ENCODE assay signal across 8 cellular contexts in genomic region chr2:237474931-237475703, GRCh38. TPM values are rescaled to one million over a fixed set of nuclear protein-coding genes. Genes with fewer than 3 reads are reported as not detected.
DNase-seq lines count a peak whose midpoint lies in the region; ATAC-seq, FAIRE-seq and TF ChIP-seq lines count a peak whose summit lies in the region.

No MANE protein-coding gene starts in this region.

- in situ Hi-C loops in HepG2 (cut with HindIII; ENCODE audit: extremely low pct_ligation_motif_present, low pct_unique_long_range_greater_than_20kb) = no loop called here

- H3K36me3 Mint-ChIP-seq in activated CD4-positive, alpha-beta T cell treated with anti-CD3 and anti-CD28 coated beads, Interleukin-2, amount 10 ng/mL, durations not matched to agents 24 days and 14 days (ENCODE audit: low read depth) = no peaks in the 10 kb centered on the region

- CTCF ChIA-PET in HepG2 (lab: Yijun Ruan, JAX; ENCODE audit: low intra/inter-chr PET ratio, low total read pairs) = interaction anchor here (2.6 kb wide), 1 partner anchor 38 kb away, joined by 10 read pairs; no protein-coding TSS in a partner anchor

- no TSS peak for BruUV-seq in HepG2 (replicated peaks; lab: Mats Ljungman, UMichigan)

- peaks cover 0 to 34% of the 10 kb centered on the region in 2 experiments; a peak in 4 of 5 replicates for H3K27me3 ChIP-seq in HepG2 (ENCODE audit: control insufficient read depth in 1 of 2, insufficient read depth in 2 of 2, low read length in 2 of 2)

- TF ChIP-seq CTCF in coronary artery (IDR thresholded peaks at IDR 0.05) (peak; percentile 96), HepG2 (CRISPR knock-in tag; IDR thresholded peaks at IDR 0.05) (peak; percentile 90)

- no peaks in the 10 kb centered on the region for H3K9me3 Mint-ChIP-seq in activated CD4-positive, alpha-beta T cell treated with anti-CD3 and anti-CD28 coated beads, Interleukin-2, amount 10 ng/mL, durations not matched to agents 24 days and 14 days

- peak; percentile 67 for TF ChIP-seq RAD21 in HepG2 (CRISPR knock-in tag; IDR thresholded peaks at IDR 0.05)

- H3K36me3 ChIP-seq in HepG2 (replicated peaks in 1 of 2; ENCODE audit: control insufficient read depth in 1 of 2, insufficient read depth in 2 of 2, low read length in 2 of 2) = no peaks in the 10 kb centered on the region

- peak overlapping the region; percentile 87 for H3K9ac ChIP-seq in HepG2 (ENCODE audit: insufficient read depth, low read depth, low read length)

- TF ChIP-seq EP300 in HepG2 (IDR thresholded peaks at IDR 0.05; ENCODE audit: low read depth in 2 of 2, low read length in 2 of 2) (peak in 1 of 2 experiments; percentile 20; a peak in 1 of 4 replicates), HepG2 (CRISPR knock-in tag; IDR thresholded peaks at IDR 0.05; ENCODE audit: borderline replicate concordance) (no peak)

- H3K79me2 ChIP-seq in HepG2 (ENCODE audit: insufficient read depth, low read length) = no peaks in the 10 kb centered on the region

- peak overlapping the region; percentile 90 to 93 for H3K27ac ChIP-seq in coronary artery
- H3K27ac ChIP-seq in HepG2 (ENCODE audit: extremely low read length, insufficient read depth, low read length) = peak overlapping the region; percentile 74

- peak overlapping the region; percentile 89 for H3K4me2 ChIP-seq in HepG2 (ENCODE audit: low read depth, low read length)

- POLR2A ChIA-PET in HepG2 (lab: Yijun Ruan, JAX) = interaction anchor here (0.6 to 1.6 kb wide), 7 partner anchors 35 to 251 kb away, joined by 3 to 4 read pairs (median 3); partner anchors contain the start of gene RAB17

- H3K9me3 ChIP-seq in HepG2 (ENCODE audit: low read length) = no peaks in the 10 kb centered on the region

- H3K27me3 Mint-ChIP-seq in activated CD4-positive, alpha-beta T cell treated with anti-CD3 and anti-CD28 coated beads, Interleukin-2, amount 10 ng/mL, durations not matched to agents 24 days and 14 days = peaks cover 30% of the 10 kb centered on the region

- H3K4me1 ChIP-seq in HepG2 (ENCODE audit: insufficient read depth, low read length) = peaks cover 15% of the 10 kb centered on the region

- H4K20me1 ChIP-seq in HepG2 (ENCODE audit: insufficient read depth, low read length) = no peaks in the 10 kb centered on the region

- peaks cover 17% of the 10 kb centered on the region for H3K4me1 Mint-ChIP-seq in activated CD4-positive, alpha-beta T cell treated with anti-CD3 and anti-CD28 coated beads, Interleukin-2, amount 10 ng/mL, durations not matched to agents 24 days and 14 days

- H3K27ac Mint-ChIP-seq in activated CD4-positive, alpha-beta T cell treated with anti-CD3 and anti-CD28 coated beads, Interleukin-2, amount 10 ng/mL, durations not matched to agents 24 days and 14 days = peak overlapping the region; percentile 93

- peak; percentile 63 to 85 for TF ChIP-seq POLR2A in HepG2 (IDR thresholded peaks at IDR 0.05; ENCODE audit: insufficient read depth in 1 of 2, low read depth in 2 of 2, low read length in 2 of 2)

- H3K4me3 ChIP-seq in coronary artery (peak overlapping the region; percentile 87), HepG2 (replicated peaks in 1 of 3; ENCODE audit: insufficient read depth in 1 of 3, low read depth in 2 of 3, low read length in 3 of 3) (peak overlapping the region; percentile 73 to 92 (median 85))

- under 1% methylated on average over 29 of the region's 79 CpGs for WGBS in HepG2 (ENCODE audit: low lambda C conversion rate)

- ATAC-seq in HG02870 (IDR thresholded peaks at IDR 0.05; ENCODE audit: unreplicated experiment) = peak; percentile 58
- peak; percentile 89 for ATAC-seq in HepG2

- no peak overlapping the region for H2AFZ ChIP-seq in HepG2 (ENCODE audit: low read length)

- H3K4me3 Mint-ChIP-seq in activated CD4-positive, alpha-beta T cell treated with anti-CD3 and anti-CD28 coated beads, Interleukin-2, amount 10 ng/mL, durations not matched to agents 24 days and 14 days = peak overlapping the region; percentile 87

- intact Hi-C loops in activated CD4-positive, alpha-beta T cell treated with anti-CD3 and anti-CD28 coated beads, Interleukin-2, amount 10 ng/mL, durations not matched to agents 24 days and 14 days (cut with micrococcal nuclease) = loop anchor here (1.0 to 10.0 kb wide), 6 partner anchors 16 to 321 kb away; no protein-coding TSS in a partner anchor
- intact Hi-C loops in HepG2 (cut with micrococcal nuclease; ENCODE audit: unreplicated experiment) = loop anchor here (1.0 to 2.0 kb wide), 2 partner anchors 38 to 321 kb away; no protein-coding TSS in a partner anchor

- DNase-seq in SIG-M5 treated with dmso at 0.1 percent for 504 hours (lab: John Stamatoyannopoulos, UW; ENCODE audit: unreplicated experiment) = peak; percentile 68
- no peak for DNase-seq in SIG-M5 (lab: John Stamatoyannopoulos, UW)
- DNase-seq in NCI-H2196 (lab: John Stamatoyannopoulos, UW; ENCODE audit: unreplicated experiment) = peak; percentile 77
- peak; percentile 94 for DNase-seq in activated CD4-positive, alpha-beta T cell treated with anti-CD3 and anti-CD28 coated beads, Interleukin-2, amount 10 ng/mL, durations not matched to agents 24 days and 14 days
- DNase-seq in coronary artery (ENCODE audit: low spot score) = peak; percentile 84
- DNase-seq in HepG2 (ENCODE audit: low spot score) = peak; percentile 56
- peak; percentile 74 to 82 for DNase-seq in stimulated activated CD4-positive, alpha-beta T cell treated with anti-CD3 and anti-CD28 coated beads, Interleukin-2, amount 100 ng/mL, for 48 hours

- no peak for FAIRE-seq in HepG2 (lab: Jason Lieb, UNC)

TF ChIP-seq in HepG2, 621 proteins besides CTCF, POLR2A, EP300 and RAD21 (continues in another document):
- TF ChIP-seq ONECUT2 (CRISPR knock-in tag; IDR thresholded peaks at IDR 0.05) (no peak), CAMTA2 (CRISPR knock-in tag; IDR thresholded peaks at IDR 0.05; ENCODE audit: borderline replicate concordance) (peak; percentile 36; the same call in 1 of the 2 replicates), NCOA1 (CRISPR knock-in tag; IDR thresholded peaks at IDR 0.05) (no peak), HMGXB4 (CRISPR knock-in tag; IDR thresholded peaks at IDR 0.05; ENCODE audit: borderline replicate concordance in 1 of 2, low read depth in 1 of 2) (peak; percentile 91 to 98), KAT2B (IDR thresholded peaks at IDR 0.05; ENCODE audit: borderline replicate concordance, low read depth, low read length) (no peak), RORA (CRISPR knock-in tag; IDR thresholded peaks at IDR 0.05) (no peak)

RNA-seq across cellular contexts. Expression of gene MLPH, which starts 11.9 kb away (rescaled TPM):
- not detected in 2 replicates for total RNA-seq in activated CD4-positive, alpha-beta T cell treated with anti-CD3 and anti-CD28 coated beads, Interleukin-2, amount 10 ng/mL, durations not matched to agents 24 days and 14 days
- not detected in 2 replicates for total RNA-seq in HepG2 (2016; rRNA removed; fragmentation: Illumina TruSeq; extraction: Trizol)
- not detected in 2 replicates for total RNA-seq in HepG2 (2016; cell fraction: cytosol; rRNA removed; fragmentation: Illumina TruSeq; extraction: Trizol; ENCODE audit: low read depth)
- not detected in 2 replicates for total RNA-seq in HepG2 (2016; cell fraction: insoluble cytoplasmic fraction; rRNA removed; fragmentation: Illumina TruSeq; extraction: Trizol)
- total RNA-seq in HepG2 (2016; cell fraction: membrane; rRNA removed; fragmentation: Illumina TruSeq; extraction: Trizol) = not detected in 2 replicates
- total RNA-seq in HepG2 (2016; cell fraction: nucleus; rRNA removed; fragmentation: Illumina TruSeq; extraction: Trizol) = not detected in 2 replicates
- 0.12 and 0.27 TPM in 2 replicates for polyA plus RNA-seq in HepG2 (2011; rRNA removed)
- polyA plus RNA-seq in HepG2 (2011; cell fraction: cytosol; rRNA removed) = 0.10 TPM in 1 of 2 replicates, not detected in the other
- polyA plus RNA-seq in HepG2 (2011; cell fraction: nucleus; rRNA removed) = 0.88 and 1.00 TPM in 2 replicates
- polyA plus RNA-seq in HepG2 (2012) = 0.17 and 0.28 TPM in 2 replicates
- polyA plus RNA-seq in HepG2 (2016; cell fraction: cytosol; fragmentation: Illumina TruSeq; extraction: Trizol; ENCODE audit: low read depth) = not detected in 2 replicates
- polyA plus RNA-seq in HepG2 (2016; cell fraction: insoluble cytoplasmic fraction; fragmentation: Illumina TruSeq; extraction: Trizol; ENCODE audit: low read depth) = not detected in 2 replicates
- not detected in 2 replicates for polyA plus RNA-seq in HepG2 (2016; cell fraction: membrane; fragmentation: Illumina TruSeq; extraction: Trizol; ENCODE audit: low read depth)
- polyA plus RNA-seq in HepG2 (2016; cell fraction: nucleus; fragmentation: Illumina TruSeq; extraction: Trizol; ENCODE audit: insufficient read depth, low read depth) = not detected in 2 replicates
- polyA minus RNA-seq in HepG2 (2011; rRNA and poly(A)+ RNA removed; ENCODE audit: low replicate concordance) = 1.0 TPM in 1 of 2 replicates, not detected in the other
- not detected in 2 replicates for polyA minus RNA-seq in HepG2 (2011; cell fraction: cytosol; rRNA and poly(A)+ RNA removed)
- polyA minus RNA-seq in HepG2 (2011; cell fraction: nucleus; rRNA and poly(A)+ RNA removed) = not detected in 2 replicates
